Comparison of ENCODE assay signal across 2 cellular contexts in the genomic region with DNA sequence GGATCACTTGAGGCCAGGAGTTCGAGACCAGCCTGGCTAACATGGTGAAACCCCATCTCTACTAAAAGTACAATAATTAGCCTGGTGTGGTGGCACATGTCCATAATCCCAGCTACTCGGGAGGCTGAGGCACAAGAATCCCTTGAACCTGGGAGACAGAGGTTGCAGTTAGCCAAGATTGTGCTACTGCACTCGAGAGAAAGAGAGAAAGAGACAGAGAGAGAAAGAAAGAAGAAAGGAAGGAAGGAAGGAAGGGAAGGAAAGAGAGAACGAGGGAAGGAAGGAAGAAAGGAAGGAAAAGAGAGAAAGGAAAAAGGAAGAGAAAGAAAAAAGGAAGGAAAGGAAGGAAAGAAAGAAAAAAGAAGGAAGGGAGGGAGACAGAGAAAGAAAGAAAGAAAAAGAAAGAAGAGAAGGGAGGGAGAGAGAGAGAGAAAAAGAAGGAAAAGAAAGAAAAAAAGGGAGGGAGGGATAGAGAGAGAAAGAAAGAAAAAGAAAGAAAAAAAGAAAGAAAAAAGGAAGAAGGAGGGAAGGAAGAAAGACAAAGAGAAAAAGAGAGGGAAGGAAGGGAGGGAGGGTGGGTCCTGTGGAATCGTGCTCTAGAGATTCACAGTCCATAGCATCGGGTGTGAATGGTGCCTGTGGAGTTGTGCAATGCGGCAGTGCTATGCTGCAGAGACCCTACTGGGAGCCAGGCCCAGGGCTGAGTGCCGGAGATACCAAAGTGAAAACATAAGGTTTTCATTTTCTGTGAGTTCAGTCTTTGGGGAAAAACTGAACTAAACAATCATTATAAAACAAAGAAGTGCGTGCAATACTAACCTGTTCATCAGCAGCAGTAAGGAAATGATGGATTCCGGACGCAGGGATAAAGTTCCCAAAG.
TF ChIP-seq lines count a peak whose summit lies in the region.

No MANE protein-coding gene starts in this region.

TF ChIP-seq in HepG2, 621 proteins besides CTCF, POLR2A, EP300 and RAD21 (continues in another document):
- TF ChIP-seq CEBPB (IDR thresholded peaks at IDR 0.05; ENCODE audit: borderline replicate concordance, low read depth, low read length) (peak; percentile 75; the same call in 1 of the 2 replicates), ZFP41 (CRISPR knock-in tag; IDR thresholded peaks at IDR 0.05; ENCODE audit: borderline replicate concordance) (no peak), ZNF564 (CRISPR knock-in tag; IDR thresholded peaks at IDR 0.05) (peak; percentile 72; the same call in 1 of the 2 replicates), NONO (IDR thresholded peaks at IDR 0.05) (peak; percentile 73; the same call in 1 of the 2 replicates), NONO (CRISPR knock-in tag; conservative IDR thresholded peaks at IDR 0.05) (no peak), PHB2 (IDR thresholded peaks at IDR 0.05; ENCODE audit: partially characterized antibody) (peak; percentile 70), FOXK2 (IDR thresholded peaks at IDR 0.05) (peak; percentile 25; the same call in 1 of the 2 replicates)
- TF ChIP-seq, protein P1, sequence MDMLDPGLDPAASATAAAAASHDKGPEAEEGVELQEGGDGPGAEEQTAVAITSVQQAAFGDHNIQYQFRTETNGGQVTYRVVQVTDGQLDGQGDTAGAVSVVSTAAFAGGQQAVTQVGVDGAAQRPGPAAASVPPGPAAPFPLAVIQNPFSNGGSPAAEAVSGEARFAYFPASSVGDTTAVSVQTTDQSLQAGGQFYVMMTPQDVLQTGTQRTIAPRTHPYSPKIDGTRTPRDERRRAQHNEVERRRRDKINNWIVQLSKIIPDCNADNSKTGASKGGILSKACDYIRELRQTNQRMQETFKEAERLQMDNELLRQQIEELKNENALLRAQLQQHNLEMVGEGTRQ (IDR thresholded peaks at IDR 0.05; ENCODE audit: low read depth, low read length): no peak
- TF ChIP-seq, protein P1 (CRISPR knock-in tag; IDR thresholded peaks at IDR 0.05; ENCODE audit: borderline replicate concordance): no peak
- TF ChIP-seq, protein P2, sequence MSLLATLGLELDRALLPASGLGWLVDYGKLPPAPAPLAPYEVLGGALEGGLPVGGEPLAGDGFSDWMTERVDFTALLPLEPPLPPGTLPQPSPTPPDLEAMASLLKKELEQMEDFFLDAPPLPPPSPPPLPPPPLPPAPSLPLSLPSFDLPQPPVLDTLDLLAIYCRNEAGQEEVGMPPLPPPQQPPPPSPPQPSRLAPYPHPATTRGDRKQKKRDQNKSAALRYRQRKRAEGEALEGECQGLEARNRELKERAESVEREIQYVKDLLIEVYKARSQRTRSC (CRISPR knock-in tag; IDR thresholded peaks at IDR 0.05; ENCODE audit: low read depth): no peak
- TF ChIP-seq, protein P3, sequence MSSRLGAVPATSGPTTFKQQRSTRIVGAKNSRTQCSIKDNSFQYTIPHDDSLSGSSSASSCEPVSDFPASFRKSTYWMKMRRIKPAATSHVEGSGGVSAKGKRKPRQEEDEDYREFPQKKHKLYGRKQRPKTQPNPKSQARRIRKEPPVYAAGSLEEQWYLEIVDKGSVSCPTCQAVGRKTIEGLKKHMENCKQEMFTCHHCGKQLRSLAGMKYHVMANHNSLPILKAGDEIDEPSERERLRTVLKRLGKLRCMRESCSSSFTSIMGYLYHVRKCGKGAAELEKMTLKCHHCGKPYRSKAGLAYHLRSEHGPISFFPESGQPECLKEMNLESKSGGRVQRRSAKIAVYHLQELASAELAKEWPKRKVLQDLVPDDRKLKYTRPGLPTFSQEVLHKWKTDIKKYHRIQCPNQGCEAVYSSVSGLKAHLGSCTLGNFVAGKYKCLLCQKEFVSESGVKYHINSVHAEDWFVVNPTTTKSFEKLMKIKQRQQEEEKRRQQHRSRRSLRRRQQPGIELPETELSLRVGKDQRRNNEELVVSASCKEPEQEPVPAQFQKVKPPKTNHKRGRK (CRISPR knock-in tag; IDR thresholded peaks at IDR 0.05): peak; percentile 97
- TF ChIP-seq, protein P4, sequence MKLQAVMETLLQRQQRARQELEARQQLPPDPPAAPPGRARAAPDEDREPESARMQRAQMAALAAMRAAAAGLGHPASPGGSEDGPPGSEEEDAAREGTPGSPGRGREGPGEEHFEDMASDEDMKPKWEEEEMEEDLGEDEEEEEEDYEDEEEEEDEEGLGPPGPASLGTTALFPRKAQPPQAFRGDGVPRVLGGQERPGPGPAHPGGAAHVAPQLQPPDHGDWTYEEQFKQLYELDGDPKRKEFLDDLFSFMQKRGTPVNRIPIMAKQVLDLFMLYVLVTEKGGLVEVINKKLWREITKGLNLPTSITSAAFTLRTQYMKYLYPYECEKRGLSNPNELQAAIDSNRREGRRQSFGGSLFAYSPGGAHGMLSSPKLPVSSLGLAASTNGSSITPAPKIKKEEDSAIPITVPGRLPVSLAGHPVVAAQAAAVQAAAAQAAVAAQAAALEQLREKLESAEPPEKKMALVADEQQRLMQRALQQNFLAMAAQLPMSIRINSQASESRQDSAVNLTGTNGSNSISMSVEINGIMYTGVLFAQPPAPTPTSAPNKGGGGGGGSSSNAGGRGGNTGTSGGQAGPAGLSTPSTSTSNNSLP (IDR thresholded peaks at IDR 0.05; ENCODE audit: low read depth, low read length): no peak

TF ChIP-seq in WTC11, 78 proteins besides CTCF, POLR2A, EP300 and RAD21:
- TF ChIP-seq, protein P3 (CRISPR knock-in tag; IDR thresholded peaks at IDR 0.05; ENCODE audit: borderline replicate concordance): peak; percentile 86; the same call in 1 of the 2 replicates
- TF ChIP-seq ELF4 (CRISPR knock-in tag; IDR thresholded peaks at IDR 0.05; ENCODE audit: low read depth): no peak
TF ChIP-seq in WTC11: peak in this region for 1.
